ENCODE assay signal across 28 cellular contexts in the genomic region with DNA sequence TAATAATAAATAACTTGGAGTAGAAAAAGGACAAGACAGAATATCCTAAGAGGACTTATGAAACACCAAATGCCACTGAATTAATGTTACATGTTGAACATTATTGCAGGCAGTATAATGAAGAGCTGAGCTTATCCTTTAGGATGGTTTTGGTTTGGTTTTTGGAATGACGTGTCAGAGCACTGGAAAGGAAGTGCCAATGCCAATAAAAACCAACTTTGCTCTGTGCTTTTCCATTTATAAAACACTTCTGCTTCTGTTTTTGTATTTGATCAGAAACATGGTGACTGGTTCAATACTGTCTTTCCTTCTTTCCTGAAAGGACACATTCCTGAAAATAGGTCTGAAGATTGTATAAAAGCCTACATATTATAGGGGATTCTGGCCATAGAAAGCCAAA. TPM values are rescaled to one million over a fixed set of nuclear protein-coding genes. Genes with fewer than 3 reads are reported as not detected.
"Had no signal": no experiment of that assay in that cellular context is flagged by ENCODE, and none has a peak within 500 bp of the region (broad histone marks: within the 10 kb centered on the region; RNA-seq: fewer than 3 reads in every experiment).

No MANE protein-coding gene starts in this region.

- H3K4me3 Mint-ChIP-seq: activated CD8-positive, alpha-beta T cell treated with anti-CD3 and anti-CD28 coated beads for 36 hours; activated naive CD4-positive, alpha-beta T cell treated with anti-CD3 and anti-CD28 coated beads, Interleukin-2, amount 10 ng/mL, durations not matched to agents 7 days and 5 days; activated naive CD8-positive, alpha-beta T cell treated with anti-CD3 and anti-CD28 coated beads for 36 hours; activated T-cell treated with anti-CD3 and anti-CD28 coated beads, Interleukin-2, amount 50 U/mL, for 72 hours; T-cell had no signal

- H3K36me3 Mint-ChIP-seq: activated naive CD4-positive, alpha-beta T cell treated with anti-CD3 and anti-CD28 coated beads, Interleukin-2, amount 10 ng/mL, durations not matched to agents 7 days and 5 days; activated naive CD8-positive, alpha-beta T cell treated with anti-CD3 and anti-CD28 coated beads for 36 hours; T-cell had no signal

- H3K4me3 ChIP-seq: MG63, SK-N-MC had no signal

- ATAC-seq: activated CD4-positive, CD25-positive, alpha-beta regulatory T cell treated with anti-CD3 and anti-CD28 coated beads, Interleukin-2, amount 50 U/mL, for 24 hours; activated CD8-positive, alpha-beta T cell treated with anti-CD3 and anti-CD28 coated beads for 36 hours; activated T-cell treated with anti-CD3 and anti-CD28 coated beads, Interleukin-2, amount 50 U/mL, for 72 hours; Right ventricle myocardium inferior; T-cell had no signal

- H3K27ac Mint-ChIP-seq: activated CD8-positive, alpha-beta T cell treated with anti-CD3 and anti-CD28 coated beads for 36 hours; activated naive CD4-positive, alpha-beta T cell treated with anti-CD3 and anti-CD28 coated beads, Interleukin-2, amount 10 ng/mL, durations not matched to agents 7 days and 5 days; activated naive CD8-positive, alpha-beta T cell treated with anti-CD3 and anti-CD28 coated beads for 36 hours; activated T-cell treated with anti-CD3 and anti-CD28 coated beads, Interleukin-2, amount 50 U/mL, for 72 hours; activated T-helper 2 cell treated with anti-CD3 and anti-CD28 coated beads, Interferon-gamma antibody, Interleukin-2, Interleukin-4, amounts not matched to agents 10 μg/mL and 5 μg/mL and 100 μg/mL, durations not matched to agents 14 hours and 24 hours and 36 hours; T-cell had no signal

- H3K27ac ChIP-seq: brain microvascular endothelial cell, SK-N-MC, WERI-Rb-1 had no signal

- H3K36me3 ChIP-seq: brain microvascular endothelial cell, MG63, WERI-Rb-1 had no signal

- H3K9me3 ChIP-seq: MG63 had no signal

- DNase-seq: activated CD4-positive, alpha-beta T cell treated with anti-CD3 and anti-CD28 coated beads for 4 hours; activated CD8-positive, alpha-beta memory T cell treated with anti-CD3 and anti-CD28 coated beads, Interleukin-2, amount 50 U/mL, for 4 hours; activated CD8-positive, alpha-beta T cell treated with anti-CD3 and anti-CD28 coated beads for 36 hours; activated gamma-delta T cell treated with Interleukin-2 at 50 U/mL for 16 hours; activated naive CD4-positive, alpha-beta T cell treated with anti-CD3 and anti-CD28 coated beads, Interleukin-2, amount 10 ng/mL, durations not matched to agents 7 days and 5 days; activated naive CD8-positive, alpha-beta T cell treated with anti-CD3 and anti-CD28 coated beads for 36 hours; activated T-cell treated with anti-CD3 and anti-CD28 coated beads, Interleukin-2, amount 50 U/mL, for 72 hours; brain microvascular endothelial cell; KG1; MG63; MV-4-11; NCI-H1092 treated with DMSO at 0.1 percent for 48 hours; NCI-H1417 treated with DMSO at 0.1 percent for 48 hours; NCI-H1694 treated with DMSO at 0.1 percent for 48 hours; NCI-H2029 treated with DMSO at 0.1 percent for 48 hours; NCI-H345; NCI-H510A; NCI-H526 treated with DMSO at 0.1 percent for 48 hours; NCI-H82; RPMI8226; T-cell; T-helper 2 cell; WERI-Rb-1 had no signal

- H3K9me3 Mint-ChIP-seq: activated CD8-positive, alpha-beta T cell treated with anti-CD3 and anti-CD28 coated beads for 36 hours; activated naive CD4-positive, alpha-beta T cell treated with anti-CD3 and anti-CD28 coated beads, Interleukin-2, amount 10 ng/mL, durations not matched to agents 7 days and 5 days; activated naive CD8-positive, alpha-beta T cell treated with anti-CD3 and anti-CD28 coated beads for 36 hours; activated T-cell treated with anti-CD3 and anti-CD28 coated beads, Interleukin-2, amount 50 U/mL, for 72 hours; activated T-helper 2 cell treated with anti-CD3 and anti-CD28 coated beads, Interferon-gamma antibody, Interleukin-2, Interleukin-4, amounts not matched to agents 10 μg/mL and 5 μg/mL and 100 μg/mL, durations not matched to agents 14 hours and 24 hours and 36 hours; T-cell had no signal

- H3K27me3 ChIP-seq: brain microvascular endothelial cell had no signal

RNA-seq across cellular contexts. Expression of a gene that starts 4.2 kb away (rescaled TPM):
- total RNA-seq: activated CD8-positive, alpha-beta T cell treated with anti-CD3 and anti-CD28 coated beads for 36 hours; activated naive CD8-positive, alpha-beta T cell treated with anti-CD3 and anti-CD28 coated beads for 36 hours; activated T-helper 2 cell treated with anti-CD3 and anti-CD28 coated beads, Interferon-gamma antibody, Interleukin-2, Interleukin-4, amounts not matched to agents 10 μg/mL and 5 μg/mL and 100 μg/mL, durations not matched to agents 14 hours and 24 hours and 36 hours; OCI-LY7 had no signal
